ENCODE assay signal across 17 cellular contexts in the genomic region with DNA sequence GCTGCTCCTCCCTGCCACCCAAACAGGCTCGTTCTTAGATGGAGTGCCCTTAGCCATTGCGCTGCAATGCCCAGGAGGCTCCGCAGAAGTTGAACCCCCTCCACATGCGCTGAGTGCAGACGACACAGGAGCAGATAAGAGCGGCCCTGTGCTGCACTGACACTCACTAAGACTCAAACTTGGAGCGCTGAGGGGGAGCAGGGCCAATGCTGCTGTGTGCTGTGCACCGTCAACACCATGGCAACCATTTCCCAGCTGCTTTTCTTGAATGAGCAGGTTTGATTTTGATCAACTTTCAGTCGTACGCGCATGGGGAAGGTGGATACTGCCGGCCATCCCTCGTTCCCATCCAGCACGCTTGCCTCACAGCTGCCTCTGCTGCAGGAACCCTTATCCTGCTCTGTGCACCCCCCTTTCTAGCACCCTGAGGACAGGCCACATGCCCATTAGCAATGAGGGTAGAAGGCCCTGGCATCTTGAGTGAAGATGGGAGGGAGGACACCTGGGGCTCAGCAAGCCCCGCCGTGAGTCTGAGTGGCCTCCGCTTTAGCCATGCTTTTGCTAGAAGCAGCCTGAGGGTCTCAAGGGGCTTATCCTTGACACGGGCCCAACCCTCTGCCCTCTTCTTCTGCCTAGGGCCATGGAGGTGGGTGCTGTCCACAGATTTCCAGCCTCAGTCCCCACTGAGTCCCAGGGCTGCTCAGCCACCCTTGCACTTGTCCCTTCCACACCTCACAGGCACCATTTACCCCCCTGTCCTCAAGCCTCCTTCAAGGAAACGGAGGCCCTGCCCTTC.
"Had no signal": no experiment of that assay in that cellular context is flagged by ENCODE, and none has a peak within 500 bp of the region (broad histone marks: within the 10 kb centered on the region; RNA-seq: fewer than 3 reads in every experiment).

No MANE protein-coding gene starts in this region.

- H3K27ac ChIP-seq: esophagus muscularis mucosa, left lung, transverse colon, vagina had no signal

- ATAC-seq: activated CD8-positive, alpha-beta T cell treated with anti-CD3 and anti-CD28 coated beads, Interleukin-2, amount 10 ng/mL, durations not matched to agents 7 days and 5 days; left lung; stimulated activated memory B cell treated with anti-CD40 and anti-IgM and Interleukin-4, amounts not matched to agents 10 μg/mL and 1 μg/mL and 100 μg/mL, for 72 hours; T-helper 17 cell had no signal

- H3K9me3 ChIP-seq: esophagus muscularis mucosa, left lung, transverse colon, vagina had no signal

- H3K27me3 ChIP-seq: esophagus muscularis mucosa, left lung, transverse colon, vagina had no signal

- H3K36me3 ChIP-seq: esophagus muscularis mucosa, left lung, transverse colon, vagina had no signal

- H3K4me3 Mint-ChIP-seq: activated B cell treated with CpG ODN at 0.5 μM for 24 hours; activated CD4-positive, alpha-beta T cell treated with anti-CD3 and anti-CD28 coated beads, Interleukin-2, amount 10 ng/mL, durations not matched to agents 24 days and 14 days; activated CD8-positive, alpha-beta T cell treated with anti-CD3 and anti-CD28 coated beads, Interleukin-2, amount 10 ng/mL, durations not matched to agents 7 days and 5 days; nephron progenitor cell; stimulated activated memory B cell treated with anti-CD40 and anti-IgM and Interleukin-4, amounts not matched to agents 10 μg/mL and 1 μg/mL and 100 μg/mL, for 72 hours; T-helper 17 cell had no signal

- H3K36me3 Mint-ChIP-seq: stimulated activated memory B cell treated with anti-CD40 and anti-IgM and Interleukin-4, amounts not matched to agents 10 μg/mL and 1 μg/mL and 100 μg/mL, for 72 hours had no signal

- H3K27ac Mint-ChIP-seq: activated B cell treated with CpG ODN at 0.5 μM for 24 hours; activated CD4-positive, alpha-beta T cell treated with anti-CD3 and anti-CD28 coated beads, Interleukin-2, amount 10 ng/mL, durations not matched to agents 24 days and 14 days; activated CD8-positive, alpha-beta T cell treated with anti-CD3 and anti-CD28 coated beads, Interleukin-2, amount 10 ng/mL, durations not matched to agents 7 days and 5 days; nephron progenitor cell; stimulated activated memory B cell treated with anti-CD40 and anti-IgM and Interleukin-4, amounts not matched to agents 10 μg/mL and 1 μg/mL and 100 μg/mL, for 72 hours had no signal

- DNase-seq: activated B cell treated with CpG ODN at 0.5 μM for 24 hours; activated CD4-positive, alpha-beta T cell treated with anti-CD3 and anti-CD28 coated beads, Interleukin-2, amount 10 ng/mL, durations not matched to agents 24 days and 14 days; activated CD8-positive, alpha-beta memory T cell treated with anti-CD3 and anti-CD28 coated beads, Interleukin-2, amount 50 U/mL, for 4 hours; activated CD8-positive, alpha-beta T cell treated with anti-CD3 and anti-CD28 coated beads, Interleukin-2, amount 10 ng/mL, durations not matched to agents 7 days and 5 days; activated T-cell treated with anti-CD3 and anti-CD28 coated beads, Interleukin-2, amount 50 U/mL, for 48 hours; left lung; mesendoderm; nephron progenitor cell; stimulated activated CD4-positive, alpha-beta T cell treated with anti-CD3 and anti-CD28 coated beads, Interleukin-2, amount 100 ng/mL, for 48 hours; T-helper 17 cell; transverse colon had no signal

- H3K4me3 ChIP-seq: left lung, transverse colon had no signal

- H3K9me3 Mint-ChIP-seq: activated B cell treated with CpG ODN at 0.5 μM for 24 hours; activated CD4-positive, alpha-beta T cell treated with anti-CD3 and anti-CD28 coated beads, Interleukin-2, amount 10 ng/mL, durations not matched to agents 24 days and 14 days; nephron progenitor cell; stimulated activated memory B cell treated with anti-CD40 and anti-IgM and Interleukin-4, amounts not matched to agents 10 μg/mL and 1 μg/mL and 100 μg/mL, for 72 hours had no signal

- FAIRE-seq: astrocyte, bronchial epithelial cell, islet of Langerhans had no signal
